ENCODE assay signal across 25 cellular contexts in the genomic region with DNA sequence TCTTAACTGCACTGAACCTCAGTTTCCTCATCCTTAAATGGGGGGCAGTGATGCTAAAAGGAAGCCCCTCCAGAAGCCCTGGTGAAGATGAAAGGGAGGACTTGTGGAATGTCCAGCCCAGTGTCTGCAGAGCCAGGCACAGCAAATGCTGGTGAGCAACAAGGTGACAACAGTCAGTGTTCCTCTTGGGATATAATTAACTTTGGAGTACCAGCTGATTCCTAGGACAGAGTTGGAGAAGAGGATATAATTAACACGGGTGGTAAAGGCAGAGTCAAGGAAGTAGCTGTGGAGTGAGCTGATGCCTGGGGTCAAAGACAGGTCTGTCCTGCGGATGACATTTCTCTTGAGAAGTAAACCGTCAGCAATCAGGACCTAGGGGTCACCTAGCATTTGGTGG.
"Had no signal": no experiment of that assay in that cellular context is flagged by ENCODE, and none has a peak within 500 bp of the region (broad histone marks: within the 10 kb centered on the region; RNA-seq: fewer than 3 reads in every experiment).

No MANE protein-coding gene starts in this region.

- H3K27me3 ChIP-seq: dorsolateral prefrontal cortex, esophagus squamous epithelium, gastrocnemius medialis, heart left ventricle, hepatocyte, left lung had no signal

- H3K4me1 ChIP-seq: esophagus squamous epithelium, gastrocnemius medialis, left lung, lower lobe of right lung had no signal

- H3K27me3 Mint-ChIP-seq: naive B cell had no signal

- H3K36me3 ChIP-seq: esophagus squamous epithelium, gastrocnemius medialis, heart left ventricle, left lung, lower lobe of right lung had no signal

- H3K4me3 Mint-ChIP-seq: immature natural killer cell, mesothelial cell of epicardium had no signal

- H3K4me1 Mint-ChIP-seq: mesothelial cell of epicardium had no signal

- DNase-seq: dermis blood vessel endothelial cell; dorsolateral prefrontal cortex; effector CD4-positive, alpha-beta T cell; effector memory CD4-positive, alpha-beta T cell; erythroblast; esophagus squamous epithelium; foreskin fibroblast; foreskin melanocyte; gastrocnemius medialis; heart left ventricle; hypothalamus; immature natural killer cell; islet precursor cell; kidney; kidney glomerular epithelial cell; left lung; lower lobe of right lung; mesenchymal stem cell; mucosa of descending colon; naive B cell had no signal

- H3K4me3 ChIP-seq: coronary artery, dorsolateral prefrontal cortex, esophagus squamous epithelium, gastrocnemius medialis, heart left ventricle, hepatocyte, left lung, lower lobe of right lung, mucosa of descending colon had no signal

- H3K9me3 ChIP-seq: gastrocnemius medialis had no signal

- H3K27ac ChIP-seq: coronary artery, dorsolateral prefrontal cortex, epithelial cell of prostate, esophagus squamous epithelium, gastrocnemius medialis, heart left ventricle, hepatocyte, left lung, lower lobe of right lung had no signal

- ATAC-seq: esophagus mucosa, gastrocnemius medialis, left lung, lower lobe of right lung, mucosa of descending colon had no signal

- H3K27ac Mint-ChIP-seq: immature natural killer cell, mesothelial cell of epicardium, naive B cell had no signal
